Comparison of ENCODE assay signal across 29 cellular contexts in genomic region chr4:143549924-143550323, GRCh38.
"Had no signal": no experiment of that assay in that cellular context is flagged by ENCODE, and none has a peak within 500 bp of the region (broad histone marks: within the 10 kb centered on the region; RNA-seq: fewer than 3 reads in every experiment).

No MANE protein-coding gene starts in this region.

- H3K9me3 Mint-ChIP-seq: activated CD4-positive, alpha-beta memory T cell treated with anti-CD3 and anti-CD28 coated beads, Interleukin-2, amount 10 ng/mL, durations not matched to agents 7 days and 5 days; activated CD4-positive, alpha-beta T cell treated with anti-CD3 and anti-CD28 coated beads, Interleukin-2, amount 10 ng/mL, durations not matched to agents 7 days and 5 days; activated naive CD4-positive, alpha-beta T cell treated with anti-CD3 and anti-CD28 coated beads, Interleukin-2, amount 10 ng/mL, durations not matched to agents 7 days and 5 days; activated naive CD8-positive, alpha-beta T cell treated with anti-CD3 and anti-CD28 coated beads for 36 hours; activated T-cell treated with anti-CD3 and anti-CD28 coated beads, Interleukin-2, amount 50 U/mL, for 4 hours; activated T-helper 1 cell treated with anti-CD3 and anti-CD28 coated beads, Interleukin-12 subunit alpha, Interleukin-12 subunit beta, Interleukin-2, Interleukin-4 antibody, amounts not matched to agents 30 ng/mL and 10 ng/mL and 1 ng/mL, durations not matched to agents 14 hours and 24 hours and 36 hours; activated T-helper 2 cell treated with anti-CD3 and anti-CD28 coated beads, Interferon-gamma antibody, Interleukin-2, Interleukin-4, amounts not matched to agents 10 μg/mL and 5 μg/mL and 100 μg/mL, durations not matched to agents 14 hours and 24 hours and 36 hours; brain; dendritic cell treated with granulocyte-macrophage colony-stimulating factor and Interleukin-4, amounts not matched to agents 40 ng/mL and 50 ng/mL, for 4 days; endodermal cell; WTC11 had no signal

- H3K27me3 ChIP-seq: ascending aorta, breast epithelium, cardiac muscle cell, dorsolateral prefrontal cortex had no signal

- H3K9me3 ChIP-seq: ascending aorta, breast epithelium had no signal

- H3K4me1 ChIP-seq: ascending aorta, breast epithelium had no signal

- DNase-seq: activated CD4-positive, alpha-beta memory T cell treated with anti-CD3 and anti-CD28 coated beads, Interleukin-2, amount 10 ng/mL, durations not matched to agents 7 days and 5 days; activated CD4-positive, alpha-beta T cell treated with anti-CD3 and anti-CD28 coated beads for 1 hour; activated CD4-positive, alpha-beta T cell treated with anti-CD3 and anti-CD28 coated beads for 4 hours; activated CD4-positive, alpha-beta T cell treated with anti-CD3 and anti-CD28 coated beads, Interleukin-2, amount 10 ng/mL, durations not matched to agents 7 days and 5 days; activated CD4-positive, alpha-beta T cell treated with anti-CD3 and anti-CD28 coated beads, Interleukin-2, amount 50 U/mL, for 4 hours; activated CD8-positive, alpha-beta memory T cell treated with anti-CD3 and anti-CD28 coated beads, Interleukin-2, amount 50 U/mL, for 48 hours; activated effector memory CD4-positive, alpha-beta T cell treated with anti-CD3 and anti-CD28 coated beads, Interleukin-2, amount 50 U/mL, for 16 hours; activated naive CD4-positive, alpha-beta T cell treated with anti-CD3 and anti-CD28 coated beads, Interleukin-2, amount 10 ng/mL, durations not matched to agents 7 days and 5 days; activated naive CD8-positive, alpha-beta T cell treated with anti-CD3 and anti-CD28 coated beads for 36 hours; activated T-cell treated with anti-CD3 and anti-CD28 coated beads for 4 hours; activated T-cell treated with anti-CD3 and anti-CD28 coated beads, Interleukin-2, amount 50 U/mL, for 4 hours; central memory CD4-positive, alpha-beta T cell; dorsolateral prefrontal cortex; effector memory CD4-positive, alpha-beta T cell; endodermal cell; foreskin fibroblast; head of caudate nucleus; T-helper 1 cell; T-helper 2 cell had no signal

- H3K27ac ChIP-seq: ascending aorta, breast epithelium, cardiac muscle cell, coronary artery had no signal

- H3K4me3 Mint-ChIP-seq: activated CD4-positive, alpha-beta memory T cell treated with anti-CD3 and anti-CD28 coated beads, Interleukin-2, amount 10 ng/mL, durations not matched to agents 7 days and 5 days; activated CD4-positive, alpha-beta T cell treated with anti-CD3 and anti-CD28 coated beads, Interleukin-2, amount 10 ng/mL, durations not matched to agents 7 days and 5 days; activated naive CD4-positive, alpha-beta T cell treated with anti-CD3 and anti-CD28 coated beads, Interleukin-2, amount 10 ng/mL, durations not matched to agents 7 days and 5 days; activated naive CD8-positive, alpha-beta T cell treated with anti-CD3 and anti-CD28 coated beads for 36 hours; activated T-cell treated with anti-CD3 and anti-CD28 coated beads, Interleukin-2, amount 50 U/mL, for 4 hours; activated T-helper 1 cell treated with anti-CD3 and anti-CD28 coated beads, Interleukin-12 subunit alpha, Interleukin-12 subunit beta, Interleukin-2, Interleukin-4 antibody, amounts not matched to agents 30 ng/mL and 10 ng/mL and 1 ng/mL, durations not matched to agents 14 hours and 24 hours and 36 hours; dendritic cell treated with granulocyte-macrophage colony-stimulating factor and Interleukin-4, amounts not matched to agents 40 ng/mL and 50 ng/mL, for 4 days; endodermal cell; WTC11 had no signal

- ATAC-seq: activated T-cell treated with anti-CD3 and anti-CD28 coated beads, Interleukin-2, amount 50 U/mL, for 4 hours; esophagus mucosa; WTC11 had no signal

- H3K27me3 Mint-ChIP-seq: activated CD4-positive, alpha-beta memory T cell treated with anti-CD3 and anti-CD28 coated beads, Interleukin-2, amount 10 ng/mL, durations not matched to agents 7 days and 5 days; activated CD4-positive, alpha-beta T cell treated with anti-CD3 and anti-CD28 coated beads, Interleukin-2, amount 10 ng/mL, durations not matched to agents 7 days and 5 days; activated naive CD4-positive, alpha-beta T cell treated with anti-CD3 and anti-CD28 coated beads, Interleukin-2, amount 10 ng/mL, durations not matched to agents 7 days and 5 days; activated naive CD8-positive, alpha-beta T cell treated with anti-CD3 and anti-CD28 coated beads for 36 hours; brain; dendritic cell treated with granulocyte-macrophage colony-stimulating factor and Interleukin-4, amounts not matched to agents 40 ng/mL and 50 ng/mL, for 4 days had no signal

- H3K27ac Mint-ChIP-seq: activated CD4-positive, alpha-beta memory T cell treated with anti-CD3 and anti-CD28 coated beads, Interleukin-2, amount 10 ng/mL, durations not matched to agents 7 days and 5 days; activated CD4-positive, alpha-beta T cell treated with anti-CD3 and anti-CD28 coated beads, Interleukin-2, amount 10 ng/mL, durations not matched to agents 7 days and 5 days; activated T-helper 1 cell treated with anti-CD3 and anti-CD28 coated beads, Interleukin-12 subunit alpha, Interleukin-12 subunit beta, Interleukin-2, Interleukin-4 antibody, amounts not matched to agents 30 ng/mL and 10 ng/mL and 1 ng/mL, durations not matched to agents 14 hours and 24 hours and 36 hours; activated T-helper 2 cell treated with anti-CD3 and anti-CD28 coated beads, Interferon-gamma antibody, Interleukin-2, Interleukin-4, amounts not matched to agents 10 μg/mL and 5 μg/mL and 100 μg/mL, durations not matched to agents 14 hours and 24 hours and 36 hours; dendritic cell treated with granulocyte-macrophage colony-stimulating factor and Interleukin-4, amounts not matched to agents 40 ng/mL and 50 ng/mL, for 4 days; endodermal cell; WTC11 had no signal

- H3K4me3 ChIP-seq: ascending aorta, breast epithelium, cardiac muscle cell, coronary artery, dorsolateral prefrontal cortex had no signal

- H3K4me1 Mint-ChIP-seq: activated CD4-positive, alpha-beta T cell treated with anti-CD3 and anti-CD28 coated beads, Interleukin-2, amount 10 ng/mL, durations not matched to agents 7 days and 5 days; activated naive CD4-positive, alpha-beta T cell treated with anti-CD3 and anti-CD28 coated beads, Interleukin-2, amount 10 ng/mL, durations not matched to agents 7 days and 5 days; WTC11 had no signal
